In the genomic region with DNA sequence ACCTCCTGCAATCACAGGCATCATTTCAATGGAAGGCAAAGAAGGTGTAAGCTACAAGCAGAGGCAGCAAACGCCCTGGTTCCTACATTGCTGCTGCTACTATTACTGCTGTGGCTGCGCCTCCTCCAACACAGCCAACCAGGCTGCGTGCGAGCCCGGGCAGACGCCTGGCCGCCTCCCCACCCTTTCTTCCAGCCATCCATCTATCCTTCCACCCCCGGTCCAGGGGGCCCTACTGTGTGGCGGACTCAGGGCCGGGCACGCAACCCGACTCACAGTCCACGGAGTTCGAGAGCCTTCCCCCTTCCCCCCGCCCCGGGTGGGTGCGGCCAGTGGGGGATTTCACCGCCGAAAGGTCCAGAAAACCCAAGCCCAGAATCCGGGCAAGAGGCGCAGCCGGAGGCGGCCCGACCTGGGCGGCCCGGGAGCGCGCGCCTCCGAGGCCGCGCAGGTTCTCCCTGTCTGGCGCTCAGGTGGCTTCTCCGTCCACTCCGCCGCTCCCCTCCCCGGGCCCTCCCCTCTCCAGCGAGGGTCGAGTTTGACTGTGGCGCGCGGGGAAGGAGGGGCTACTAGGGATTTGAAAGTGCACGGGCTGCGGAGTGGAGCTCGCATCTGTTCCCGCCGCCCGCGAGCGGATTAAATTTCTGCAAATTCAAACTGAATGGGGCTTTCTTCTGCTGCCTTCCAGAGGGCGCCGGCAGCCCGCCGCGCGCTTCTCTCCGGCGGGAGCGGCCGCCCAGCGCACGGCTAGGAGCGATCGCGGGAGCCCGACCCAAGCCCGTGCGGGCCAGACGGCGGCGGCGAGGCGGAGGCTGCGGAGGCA, we compare ENCODE assay signal across 9 cellular contexts. TPM values are rescaled to one million over a fixed set of nuclear protein-coding genes. Genes with fewer than 3 reads are reported as not detected.
A peak's percentile ranks its signal among the peaks of the same experiment; 100 is the strongest.
DNase-seq lines count a peak whose midpoint lies in the region; ATAC-seq, FAIRE-seq and TF ChIP-seq lines count a peak whose summit lies in the region.
"Had no signal": no experiment of that assay in that cellular context is flagged by ENCODE, and none has a peak within 500 bp of the region (broad histone marks: within the 10 kb centered on the region; RNA-seq: fewer than 3 reads in every experiment).

A gene (plus strand): TSS at position 569 of the 823 bp plus-strand sequence. CDS start 655 bp downstream, outside the sequence.

- no TSS peak for BruUV-seq in GM12878 (replicated peaks; lab: Mats Ljungman, UMichigan)

- H4K20me1 ChIP-seq in GM12878 (ENCODE audit: control insufficient read depth, insufficient read depth), result no peaks in the 10 kb centered on the region

- CTCF ChIA-PET in A549 (lab: Yijun Ruan, JAX), result interaction anchor here (1.0 to 2.7 kb wide), 9 partner anchors 12 to 494 kb away, joined by 3 to 22 read pairs (median 6); no protein-coding TSS in a partner anchor
- CTCF ChIA-PET in GM12878 (lab: Yijun Ruan, JAX), result interaction anchor here (0.9 kb wide), 1 partner anchor 92 kb away, joined by 3 read pairs; no protein-coding TSS in a partner anchor

- no peak for FAIRE-seq in A549 (lab: Jason Lieb, UNC)
- no peak for FAIRE-seq in GM12878 (lab: Jason Lieb, UNC)
- FAIRE-seq: GM18507 had no signal

- TF ChIP-seq POLR2A in A549 (IDR thresholded peaks at IDR 0.05; ENCODE audit: low read length) (no peak), GM12878 (IDR thresholded peaks at IDR 0.05; ENCODE audit: low read depth, low read length) (no peak; the same call in 1 of the 2 replicates)

- H3K27ac ChIP-seq in A549, result peak within 1 kb of the TSS; percentile 74 to 90
- H3K27ac ChIP-seq in GM12878 (ENCODE audit: control insufficient read depth, insufficient read depth), result no peak within 1 kb of the TSS
- H3K27ac ChIP-seq in skeletal muscle tissue (ENCODE audit: low read depth, low read length), result no peak within 1 kb of the TSS

- H2AFZ ChIP-seq in GM12878 (ENCODE audit: control insufficient read depth, low read depth, low read length), result no peak within 1 kb of the TSS

- H3K79me2 ChIP-seq in GM12878 (ENCODE audit: control insufficient read depth, insufficient read depth, low read length), result no peaks in the 10 kb centered on the region

- SMC1A ChIA-PET in GM12878 (lab: Charles Lee; ENCODE audit: uncharacterized antibody, unreplicated experiment), result no interaction called here

- H3K4me2 ChIP-seq in A549 (peak within 1 kb of the TSS; percentile 93), GM12878 (ENCODE audit: control insufficient read depth, insufficient read depth) (peak within 1 kb of the TSS; percentile 17; the same call in 1 of the 2 replicates)

- H3K4me1 ChIP-seq in A549, result no peaks in the 10 kb centered on the region
- no peaks in the 10 kb centered on the region for H3K4me1 ChIP-seq in GM12878 (ENCODE audit: control insufficient read depth, insufficient read depth, low read length)
- H3K4me1 ChIP-seq in skeletal muscle tissue (ENCODE audit: control insufficient read depth in 3 of 3, insufficient read depth in 3 of 3, low read length in 3 of 3), result peaks cover 5 to 14% (median 12%) of the 10 kb centered on the region in 3 donors

- H3K4me3 ChIP-seq in A549 (peak within 1 kb of the TSS; percentile 74), GM12878 (no peak within 1 kb of the TSS; the same call in 1 of the 2 replicates), skeletal muscle tissue (ENCODE audit: low read length in 3 of 3) (peak within 1 kb of the TSS; percentile 38 to 60 (median 58))

- peaks cover 5 to 22% of the 10 kb centered on the region in 2 experiments for H3K27me3 ChIP-seq in GM12878 (replicated peaks in 1 of 2; ENCODE audit: control insufficient read depth in 2 of 2, insufficient read depth in 2 of 2, low read length in 1 of 2)
- H3K27me3 ChIP-seq in skeletal muscle tissue (ENCODE audit: control insufficient read depth in 3 of 3, insufficient read depth in 3 of 3, low read length in 3 of 3), result peaks cover 30 to 51% (median 38%) of the 10 kb centered on the region in 3 donors

- no peak for TF ChIP-seq EP300 in A549 (IDR thresholded peaks at IDR 0.05)
- no peak for TF ChIP-seq EP300 in GM12878 (IDR thresholded peaks at IDR 0.05; ENCODE audit: borderline replicate concordance in 1 of 2, control insufficient read depth in 1 of 2, low read depth in 2 of 2, low read length in 2 of 2)

- H3K9ac ChIP-seq in GM12878 (ENCODE audit: control insufficient read depth, insufficient read depth, low read length), result no peak within 1 kb of the TSS
- peak within 1 kb of the TSS in 1 of 3 donors; percentile 57 for H3K9ac ChIP-seq in skeletal muscle tissue (ENCODE audit: low read depth in 1 of 3, low read length in 3 of 3)

- DNase-seq in A549 (ENCODE audit: low read depth in 1 of 2, low spot score in 1 of 2) (peak; percentile 13 to 28), GM10266 (ENCODE audit: extremely low spot score) (peak; percentile 31), NCI-H510A treated with DMSO at 0.1 percent for 48 hours (lab: John Stamatoyannopoulos, UW) (peak; percentile 76), GM12878 (ENCODE audit: low read depth, low spot score) (no peak), iPS-NIHi7 (ENCODE audit: extremely low spot score) (peak; percentile 66)

- H3K36me3 ChIP-seq in GM12878 (ENCODE audit: control insufficient read depth in 2 of 2, insufficient read depth in 2 of 2, low read length in 1 of 2) (no peaks in the 10 kb centered on the region), skeletal muscle tissue (ENCODE audit: control insufficient read depth in 3 of 3, insufficient read depth in 3 of 3, low read length in 3 of 3) (no peaks in the 10 kb centered on the region)

- intact Hi-C loops in GM12878 (cut with micrococcal nuclease; ENCODE audit: unreplicated experiment), result no loop called here

- no peaks in the 10 kb centered on the region for H3K9me3 ChIP-seq in A549
- H3K9me3 ChIP-seq in GM12878 (replicated peaks; ENCODE audit: control insufficient read depth, insufficient read depth, low read length), result no peaks in the 10 kb centered on the region
- no peaks in the 10 kb centered on the region for H3K9me3 ChIP-seq in skeletal muscle tissue (ENCODE audit: control insufficient read depth in 3 of 3, low read length in 3 of 3)

- ATAC-seq in A549 (peak; percentile 63 to 74), GM12878 (no peak), HG03097 (IDR thresholded peaks at IDR 0.05; ENCODE audit: low FRiP score, unreplicated experiment) (no peak), HG03457 (IDR thresholded peaks at IDR 0.05; ENCODE audit: unreplicated experiment) (no peak)

- TF ChIP-seq CTCF in A549 (IDR thresholded peaks at IDR 0.05), result no peak
- TF ChIP-seq CTCF in GM10266 (IDR thresholded peaks at IDR 0.05; ENCODE audit: control insufficient read depth, insufficient read depth, low read depth, missing control alignments), result no peak
- TF ChIP-seq CTCF in GM12878 (IDR thresholded peaks at IDR 0.05 in 2 of 3, conservative IDR thresholded peaks at IDR 0.05 in 1 of 3; ENCODE audit: control insufficient read depth in 2 of 3, extremely low read depth in 1 of 3, insufficient read depth in 1 of 3, low read depth in 3 of 3, low read length in 3 of 3), result no peak

- RAD21 ChIA-PET in GM12878 (lab: Charles Lee; ENCODE audit: unreplicated experiment), result no interaction called here

- TF ChIP-seq RAD21 in A549 (conservative IDR thresholded peaks at IDR 0.05 in 1 of 2, IDR thresholded peaks at IDR 0.05 in 1 of 2) (peak in 1 of 2 experiments; percentile 28; a peak in 1 of 5 replicates), GM12878 (IDR thresholded peaks at IDR 0.05; ENCODE audit: insufficient read depth, low read depth, low read length) (no peak)

- POLR2A ChIA-PET in A549 (lab: Yijun Ruan, JAX) (no interaction called here), GM12878 (lab: Charles Lee) (no interaction called here)

- 4% methylated on average over 28 of the region's 74 CpGs for WGBS in A549 (ENCODE audit: missing lambda C conversion rate)
- WGBS in GM12878 (ENCODE audit: insufficient coverage, insufficient replicate concordance, low lambda C conversion rate, missing lambda C conversion rate), result 4% methylated on average over 59 of the region's 74 CpGs

- in situ Hi-C loops in GM12878 (cut with MboI), result no loop called here

TF ChIP-seq in A549, 52 proteins besides CTCF, POLR2A, EP300 and RAD21 (continues in another document):
- TF ChIP-seq NR3C1 (IDR thresholded peaks at IDR 0.05), result no peak
- no peak for TF ChIP-seq ZSCAN20 (CRISPR knock-in tag; IDR thresholded peaks at IDR 0.05)

TF ChIP-seq in GM12878, 131 proteins besides CTCF, POLR2A, EP300 and RAD21 (continues in another document):
- TF ChIP-seq CBFB (IDR thresholded peaks at IDR 0.05; ENCODE audit: low read depth) (no peak), CBX5 (IDR thresholded peaks at IDR 0.05; ENCODE audit: low read depth) (no peak), NR2C2 (IDR thresholded peaks at IDR 0.05; ENCODE audit: borderline replicate concordance, control insufficient read depth, insufficient read length, low read depth) (no peak), NFIC (IDR thresholded peaks at IDR 0.05; ENCODE audit: low read depth, low read length) (no peak)
- TF ChIP-seq, protein P1, sequence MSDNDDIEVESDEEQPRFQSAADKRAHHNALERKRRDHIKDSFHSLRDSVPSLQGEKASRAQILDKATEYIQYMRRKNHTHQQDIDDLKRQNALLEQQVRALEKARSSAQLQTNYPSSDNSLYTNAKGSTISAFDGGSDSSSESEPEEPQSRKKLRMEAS (IDR thresholded peaks at IDR 0.05; ENCODE audit: low read depth, low read length), result no peak

RNA-seq across cellular contexts. Expression of the gene that starts here (rescaled TPM):
- polyA plus RNA-seq in A549 (2011; rRNA removed) (0.52 and 0.71 TPM in 2 replicates), A549 (2017; fragmentation: RNase III; extraction: RNeasy Plus Mini Kit Qiagen cat#74134 plus additional on column Dnase treatment) (0.37 to 0.63 TPM (median 0.44 TPM) in 3 replicates), GM12878 (2011; rRNA removed) (0.10 and 0.14 TPM in 2 replicates), GM12878 (2014; fragmentation: Illumina TruSeq; extraction: Trizol) (not detected in 2 replicates), GM12878 (2014; fragmentation: Nextera tagmentation; extraction: Ambion mirVana) (not detected), GM12878 (2014; rRNA removed) (0.01 TPM in 1 of 2 replicates, not detected in the other), GM12878 (2016; fragmentation: Nextera tagmentation; extraction: Ambion mirVana) (not detected)
- 0.52 and 0.66 TPM in 2 replicates for polyA plus RNA-seq in A549 (2012; cell fraction: cytosol; rRNA removed)
- polyA plus RNA-seq in A549 (2012; cell fraction: nucleus; rRNA removed), result 0.48 and 0.69 TPM in 2 replicates
- 1.1 TPM in 2 replicates for polyA minus RNA-seq in A549 (2011; rRNA and poly(A)+ RNA removed)
- total RNA-seq in GM12878 (2013; cell fraction: nucleolus; rRNA removed), result 0.86 and 1.8 TPM in 2 replicates
- total RNA-seq in GM12878 (2014; rRNA removed) (not detected in 2 replicates), GM12878 (2014; rRNA removed; fragmentation: Illumina TruSeq; extraction: Trizol) (under 0.01 TPM in 1 of 2 replicates, not detected in the other), GM12878 (2021) (0.03 TPM in 1 of 2 replicates, not detected in the other), skeletal muscle tissue (3.1 TPM)
- polyA plus RNA-seq in GM12878 (2011; ENCODE audit: low read depth), result not detected
- polyA plus RNA-seq in GM12878 (2011; cell fraction: cytosol; rRNA removed), result 0.07 and 0.54 TPM in 2 replicates
- polyA plus RNA-seq in GM12878 (2011; cell fraction: nucleus; rRNA removed), result 0.16 and 0.18 TPM in 2 replicates
- polyA plus RNA-seq in GM12878 (2012), result 0.04 TPM in 2 replicates
- polyA minus RNA-seq in GM12878 (2011; rRNA and poly(A)+ RNA removed), result 0.46 and 0.80 TPM in 2 replicates
- polyA minus RNA-seq in GM12878 (2011; cell fraction: cytosol; rRNA and poly(A)+ RNA removed), result not detected in 2 replicates
- polyA minus RNA-seq in GM12878 (2011; cell fraction: nucleus; rRNA and poly(A)+ RNA removed), result 0.29 and 0.73 TPM in 2 replicates

Comparison
In these comparisons a context has a peak if more than half of its experiments do, and no peak if none do; other contexts are left out.
1. ATAC-seq: peak in A549 (2 of 2); none in GM12878 (single experiment), HG03097 (single experiment) and HG03457 (single experiment).
2. H3K27ac ChIP-seq: peak in A549 (2 of 2); none in GM12878 (single experiment) and skeletal muscle tissue (single experiment).